Comparison of ENCODE assay signal across 1 cellular context in the genomic region with DNA sequence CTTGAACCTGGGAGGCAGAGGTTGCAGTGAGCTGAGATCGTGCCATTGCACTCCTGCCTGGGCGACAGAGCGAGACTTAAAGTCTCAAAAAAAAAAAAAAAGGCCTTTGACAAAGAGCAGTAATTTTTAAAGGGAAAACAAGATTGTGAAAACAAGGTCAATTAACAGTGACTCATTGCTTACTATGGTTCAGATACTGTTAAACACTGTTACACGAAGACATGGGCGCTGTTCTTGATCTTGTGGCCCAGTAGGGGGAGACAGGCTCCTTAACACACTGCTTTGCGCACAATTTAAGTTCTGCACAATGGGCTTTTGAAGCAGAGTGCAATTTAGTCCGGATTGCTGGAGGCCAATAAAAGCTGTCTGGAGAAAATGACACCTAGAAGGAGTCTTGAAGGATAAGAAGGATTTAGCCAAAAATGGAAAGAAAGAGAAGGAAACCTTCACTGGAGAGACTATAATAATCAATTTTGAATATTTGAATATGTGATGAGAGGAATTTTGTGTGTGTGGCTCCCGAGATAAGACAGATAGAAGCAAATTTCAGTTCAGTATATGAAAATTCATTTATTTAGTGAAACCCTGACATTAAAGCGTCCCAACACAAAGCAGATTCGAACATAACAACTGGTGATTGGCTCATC.
TF ChIP-seq lines count a peak whose summit lies in the region.

No MANE protein-coding gene starts in this region.

TF ChIP-seq in K562, 482 proteins besides CTCF, POLR2A, EP300 and RAD21 (continued from another document and continues in another):
- TF ChIP-seq, protein P1, sequence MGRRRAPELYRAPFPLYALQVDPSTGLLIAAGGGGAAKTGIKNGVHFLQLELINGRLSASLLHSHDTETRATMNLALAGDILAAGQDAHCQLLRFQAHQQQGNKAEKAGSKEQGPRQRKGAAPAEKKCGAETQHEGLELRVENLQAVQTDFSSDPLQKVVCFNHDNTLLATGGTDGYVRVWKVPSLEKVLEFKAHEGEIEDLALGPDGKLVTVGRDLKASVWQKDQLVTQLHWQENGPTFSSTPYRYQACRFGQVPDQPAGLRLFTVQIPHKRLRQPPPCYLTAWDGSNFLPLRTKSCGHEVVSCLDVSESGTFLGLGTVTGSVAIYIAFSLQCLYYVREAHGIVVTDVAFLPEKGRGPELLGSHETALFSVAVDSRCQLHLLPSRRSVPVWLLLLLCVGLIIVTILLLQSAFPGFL (CRISPR knock-in tag; IDR thresholded peaks at IDR 0.05): no peak
- TF ChIP-seq PCBP1 (IDR thresholded peaks at IDR 0.05; ENCODE audit: low read depth, low read length, poor library complexity, severe bottlenecking) (no peak), BHLHE40 (IDR thresholded peaks at IDR 0.05; ENCODE audit: low read length) (peak; percentile 27; the same call in 1 of the 2 replicates), SMC3 (conservative IDR thresholded peaks at IDR 0.05; ENCODE audit: insufficient read depth, low read depth, low read length) (peak; percentile 71), ZNF445 (CRISPR knock-in tag; IDR thresholded peaks at IDR 0.05; ENCODE audit: low read depth) (no peak), SIN3B (IDR thresholded peaks at IDR 0.05; ENCODE audit: low read depth) (no peak), STAG1 (CRISPR knock-in tag; IDR thresholded peaks at IDR 0.05; ENCODE audit: borderline replicate concordance) (no peak; the same call in 1 of the 2 replicates), RFX1 (IDR thresholded peaks at IDR 0.05) (no peak), BDP1 (IDR thresholded peaks at IDR 0.05; ENCODE audit: insufficient read depth, insufficient read length) (no peak), FOXA3 (CRISPR knock-in tag; conservative IDR thresholded peaks at IDR 0.05 in 1 of 2, IDR thresholded peaks at IDR 0.05 in 1 of 2) (peak in 1 of 2 experiments; percentile 74; a peak in 2 of 4 replicates), HNRNPLL (IDR thresholded peaks at IDR 0.05; ENCODE audit: low read depth, low read length, poor library complexity, severe bottlenecking) (no peak), KLF16 (IDR thresholded peaks at IDR 0.05) (peak; percentile 59), SMAD1 (IDR thresholded peaks at IDR 0.05; ENCODE audit: low read depth, low read length, partially characterized antibody) (no peak), NFE2 (IDR thresholded peaks at IDR 0.05; ENCODE audit: low read depth) (peak; percentile 22; the same call in 1 of the 2 replicates), TOE1 (IDR thresholded peaks at IDR 0.05; ENCODE audit: borderline replicate concordance) (no peak), TOE1 (CRISPR knock-in tag; IDR thresholded peaks at IDR 0.05; ENCODE audit: borderline replicate concordance, low read depth) (no peak), EP400 (IDR thresholded peaks at IDR 0.05) (no peak), CSDE1 (IDR thresholded peaks at IDR 0.05) (no peak), EGR1 (conservative IDR thresholded peaks at IDR 0.05) (no peak), ZNF644 (tag; IDR thresholded peaks at IDR 0.05; ENCODE audit: low read depth) (no peak), BCOR (IDR thresholded peaks at IDR 0.05) (no peak), RFX5 (IDR thresholded peaks at IDR 0.05; ENCODE audit: low read depth, low read length) (no peak), ESRRA (IDR thresholded peaks at IDR 0.05; ENCODE audit: borderline replicate concordance, low read depth) (no peak), DDX20 (tag; IDR thresholded peaks at IDR 0.05; ENCODE audit: low read depth) (no peak), ZNF57 (CRISPR knock-in tag; IDR thresholded peaks at IDR 0.05) (no peak), SOX6 (IDR thresholded peaks at IDR 0.05) (peak; percentile 62), CHCHD3 (CRISPR knock-in tag; IDR thresholded peaks at IDR 0.05) (no peak), KLF10 (CRISPR knock-in tag; IDR thresholded peaks at IDR 0.05) (no peak), ZNF436 (CRISPR knock-in tag; IDR thresholded peaks at IDR 0.05) (no peak), ZFPM2 (CRISPR knock-in tag; IDR thresholded peaks at IDR 0.05) (no peak), NELFE (IDR thresholded peaks at IDR 0.05; ENCODE audit: insufficient read depth, insufficient read length) (no peak), EWSR1 (IDR thresholded peaks at IDR 0.05; ENCODE audit: borderline replicate concordance, low read depth, partially characterized antibody) (no peak), MTF1 (CRISPR knock-in tag; IDR thresholded peaks at IDR 0.05; ENCODE audit: borderline replicate concordance) (no peak), RBM22 (IDR thresholded peaks at IDR 0.05; ENCODE audit: low read depth, low read length, poor library complexity, severe bottlenecking) (no peak), ZNF354B (CRISPR knock-in tag; IDR thresholded peaks at IDR 0.05) (no peak), HNRNPK (IDR thresholded peaks at IDR 0.05; ENCODE audit: low read depth, low read length, poor library complexity, severe bottlenecking) (no peak), TGIF2 (CRISPR knock-in tag; IDR thresholded peaks at IDR 0.05) (no peak), ZFP36 (IDR thresholded peaks at IDR 0.05; ENCODE audit: low read depth, low read length, partially characterized antibody) (no peak), ELF4 (CRISPR knock-in tag; IDR thresholded peaks at IDR 0.05) (no peak), ZNF444 (CRISPR knock-in tag; IDR thresholded peaks at IDR 0.05) (no peak), FIP1L1 (IDR thresholded peaks at IDR 0.05; ENCODE audit: low read depth, low read length, poor library complexity, severe bottlenecking) (no peak), KLF1 (tag; IDR thresholded peaks at IDR 0.05) (no peak), KDM4B (IDR thresholded peaks at IDR 0.05; ENCODE audit: borderline replicate concordance in 2 of 2, low read depth in 1 of 2) (no peak), ZNF282 (CRISPR knock-in tag; IDR thresholded peaks at IDR 0.05) (no peak), PHF21A (IDR thresholded peaks at IDR 0.05; ENCODE audit: borderline replicate concordance, low read depth) (no peak), GATAD2A (IDR thresholded peaks at IDR 0.05) (no peak), ZNF134 (CRISPR knock-in tag; conservative IDR thresholded peaks at IDR 0.05) (no peak), GABPA (tag; conservative IDR thresholded peaks at IDR 0.05; ENCODE audit: low read depth) (no peak), CCNT2 (IDR thresholded peaks at IDR 0.05; ENCODE audit: borderline replicate concordance, extremely low read depth, insufficient read length, low read depth, low read length) (no peak)
- TF ChIP-seq, protein P2, sequence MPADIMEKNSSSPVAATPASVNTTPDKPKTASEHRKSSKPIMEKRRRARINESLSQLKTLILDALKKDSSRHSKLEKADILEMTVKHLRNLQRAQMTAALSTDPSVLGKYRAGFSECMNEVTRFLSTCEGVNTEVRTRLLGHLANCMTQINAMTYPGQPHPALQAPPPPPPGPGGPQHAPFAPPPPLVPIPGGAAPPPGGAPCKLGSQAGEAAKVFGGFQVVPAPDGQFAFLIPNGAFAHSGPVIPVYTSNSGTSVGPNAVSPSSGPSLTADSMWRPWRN (IDR thresholded peaks at IDR 0.05; ENCODE audit: low read depth): 0 out of 2 replicates have a peak, but pooled peaks have one; percentile 10
- TF ChIP-seq, protein P3, sequence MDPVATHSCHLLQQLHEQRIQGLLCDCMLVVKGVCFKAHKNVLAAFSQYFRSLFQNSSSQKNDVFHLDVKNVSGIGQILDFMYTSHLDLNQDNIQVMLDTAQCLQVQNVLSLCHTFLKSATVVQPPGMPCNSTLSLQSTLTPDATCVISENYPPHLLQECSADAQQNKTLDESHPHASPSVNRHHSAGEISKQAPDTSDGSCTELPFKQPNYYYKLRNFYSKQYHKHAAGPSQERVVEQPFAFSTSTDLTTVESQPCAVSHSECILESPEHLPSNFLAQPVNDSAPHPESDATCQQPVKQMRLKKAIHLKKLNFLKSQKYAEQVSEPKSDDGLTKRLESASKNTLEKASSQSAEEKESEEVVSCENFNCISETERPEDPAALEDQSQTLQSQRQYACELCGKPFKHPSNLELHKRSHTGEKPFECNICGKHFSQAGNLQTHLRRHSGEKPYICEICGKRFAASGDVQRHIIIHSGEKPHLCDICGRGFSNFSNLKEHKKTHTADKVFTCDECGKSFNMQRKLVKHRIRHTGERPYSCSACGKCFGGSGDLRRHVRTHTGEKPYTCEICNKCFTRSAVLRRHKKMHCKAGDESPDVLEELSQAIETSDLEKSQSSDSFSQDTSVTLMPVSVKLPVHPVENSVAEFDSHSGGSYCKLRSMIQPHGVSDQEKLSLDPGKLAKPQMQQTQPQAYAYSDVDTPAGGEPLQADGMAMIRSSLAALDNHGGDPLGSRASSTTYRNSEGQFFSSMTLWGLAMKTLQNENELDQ (CRISPR knock-in tag; IDR thresholded peaks at IDR 0.05; ENCODE audit: borderline replicate concordance): no peak
- TF ChIP-seq, protein P4, sequence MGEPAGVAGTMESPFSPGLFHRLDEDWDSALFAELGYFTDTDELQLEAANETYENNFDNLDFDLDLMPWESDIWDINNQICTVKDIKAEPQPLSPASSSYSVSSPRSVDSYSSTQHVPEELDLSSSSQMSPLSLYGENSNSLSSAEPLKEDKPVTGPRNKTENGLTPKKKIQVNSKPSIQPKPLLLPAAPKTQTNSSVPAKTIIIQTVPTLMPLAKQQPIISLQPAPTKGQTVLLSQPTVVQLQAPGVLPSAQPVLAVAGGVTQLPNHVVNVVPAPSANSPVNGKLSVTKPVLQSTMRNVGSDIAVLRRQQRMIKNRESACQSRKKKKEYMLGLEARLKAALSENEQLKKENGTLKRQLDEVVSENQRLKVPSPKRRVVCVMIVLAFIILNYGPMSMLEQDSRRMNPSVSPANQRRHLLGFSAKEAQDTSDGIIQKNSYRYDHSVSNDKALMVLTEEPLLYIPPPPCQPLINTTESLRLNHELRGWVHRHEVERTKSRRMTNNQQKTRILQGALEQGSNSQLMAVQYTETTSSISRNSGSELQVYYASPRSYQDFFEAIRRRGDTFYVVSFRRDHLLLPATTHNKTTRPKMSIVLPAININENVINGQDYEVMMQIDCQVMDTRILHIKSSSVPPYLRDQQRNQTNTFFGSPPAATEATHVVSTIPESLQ (CRISPR knock-in tag; IDR thresholded peaks at IDR 0.05): no peak
- TF ChIP-seq, protein P5, sequence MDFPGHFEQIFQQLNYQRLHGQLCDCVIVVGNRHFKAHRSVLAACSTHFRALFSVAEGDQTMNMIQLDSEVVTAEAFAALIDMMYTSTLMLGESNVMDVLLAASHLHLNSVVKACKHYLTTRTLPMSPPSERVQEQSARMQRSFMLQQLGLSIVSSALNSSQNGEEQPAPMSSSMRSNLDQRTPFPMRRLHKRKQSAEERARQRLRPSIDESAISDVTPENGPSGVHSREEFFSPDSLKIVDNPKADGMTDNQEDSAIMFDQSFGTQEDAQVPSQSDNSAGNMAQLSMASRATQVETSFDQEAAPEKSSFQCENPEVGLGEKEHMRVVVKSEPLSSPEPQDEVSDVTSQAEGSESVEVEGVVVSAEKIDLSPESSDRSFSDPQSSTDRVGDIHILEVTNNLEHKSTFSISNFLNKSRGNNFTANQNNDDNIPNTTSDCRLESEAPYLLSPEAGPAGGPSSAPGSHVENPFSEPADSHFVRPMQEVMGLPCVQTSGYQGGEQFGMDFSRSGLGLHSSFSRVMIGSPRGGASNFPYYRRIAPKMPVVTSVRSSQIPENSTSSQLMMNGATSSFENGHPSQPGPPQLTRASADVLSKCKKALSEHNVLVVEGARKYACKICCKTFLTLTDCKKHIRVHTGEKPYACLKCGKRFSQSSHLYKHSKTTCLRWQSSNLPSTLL (IDR thresholded peaks at IDR 0.05): no peak
- TF ChIP-seq, protein P6, sequence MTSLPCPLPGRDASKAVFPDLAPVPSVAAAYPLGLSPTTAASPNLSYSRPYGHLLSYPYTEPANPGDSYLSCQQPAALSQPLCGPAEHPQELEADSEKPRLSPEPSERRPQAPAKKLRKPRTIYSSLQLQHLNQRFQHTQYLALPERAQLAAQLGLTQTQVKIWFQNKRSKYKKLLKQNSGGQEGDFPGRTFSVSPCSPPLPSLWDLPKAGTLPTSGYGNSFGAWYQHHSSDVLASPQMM (CRISPR knock-in tag; IDR thresholded peaks at IDR 0.05): no peak
- TF ChIP-seq, protein P7, sequence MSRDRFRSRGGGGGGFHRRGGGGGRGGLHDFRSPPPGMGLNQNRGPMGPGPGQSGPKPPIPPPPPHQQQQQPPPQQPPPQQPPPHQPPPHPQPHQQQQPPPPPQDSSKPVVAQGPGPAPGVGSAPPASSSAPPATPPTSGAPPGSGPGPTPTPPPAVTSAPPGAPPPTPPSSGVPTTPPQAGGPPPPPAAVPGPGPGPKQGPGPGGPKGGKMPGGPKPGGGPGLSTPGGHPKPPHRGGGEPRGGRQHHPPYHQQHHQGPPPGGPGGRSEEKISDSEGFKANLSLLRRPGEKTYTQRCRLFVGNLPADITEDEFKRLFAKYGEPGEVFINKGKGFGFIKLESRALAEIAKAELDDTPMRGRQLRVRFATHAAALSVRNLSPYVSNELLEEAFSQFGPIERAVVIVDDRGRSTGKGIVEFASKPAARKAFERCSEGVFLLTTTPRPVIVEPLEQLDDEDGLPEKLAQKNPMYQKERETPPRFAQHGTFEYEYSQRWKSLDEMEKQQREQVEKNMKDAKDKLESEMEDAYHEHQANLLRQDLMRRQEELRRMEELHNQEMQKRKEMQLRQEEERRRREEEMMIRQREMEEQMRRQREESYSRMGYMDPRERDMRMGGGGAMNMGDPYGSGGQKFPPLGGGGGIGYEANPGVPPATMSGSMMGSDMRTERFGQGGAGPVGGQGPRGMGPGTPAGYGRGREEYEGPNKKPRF (IDR thresholded peaks at IDR 0.05; ENCODE audit: low read depth, low read length): no peak
- TF ChIP-seq, protein P8, sequence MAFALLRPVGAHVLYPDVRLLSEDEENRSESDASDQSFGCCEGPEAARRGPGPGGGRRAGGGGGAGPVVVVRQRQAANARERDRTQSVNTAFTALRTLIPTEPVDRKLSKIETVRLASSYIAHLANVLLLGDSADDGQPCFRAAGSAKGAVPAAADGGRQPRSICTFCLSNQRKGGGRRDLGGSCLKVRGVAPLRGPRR (CRISPR knock-in tag; IDR thresholded peaks at IDR 0.05): no peak
- TF ChIP-seq, protein P9, sequence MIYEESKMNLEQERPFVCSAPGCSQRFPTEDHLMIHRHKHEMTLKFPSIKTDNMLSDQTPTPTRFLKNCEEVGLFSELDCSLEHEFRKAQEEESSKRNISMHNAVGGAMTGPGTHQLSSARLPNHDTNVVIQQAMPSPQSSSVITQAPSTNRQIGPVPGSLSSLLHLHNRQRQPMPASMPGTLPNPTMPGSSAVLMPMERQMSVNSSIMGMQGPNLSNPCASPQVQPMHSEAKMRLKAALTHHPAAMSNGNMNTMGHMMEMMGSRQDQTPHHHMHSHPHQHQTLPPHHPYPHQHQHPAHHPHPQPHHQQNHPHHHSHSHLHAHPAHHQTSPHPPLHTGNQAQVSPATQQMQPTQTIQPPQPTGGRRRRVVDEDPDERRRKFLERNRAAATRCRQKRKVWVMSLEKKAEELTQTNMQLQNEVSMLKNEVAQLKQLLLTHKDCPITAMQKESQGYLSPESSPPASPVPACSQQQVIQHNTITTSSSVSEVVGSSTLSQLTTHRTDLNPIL (CRISPR knock-in tag; IDR thresholded peaks at IDR 0.05): no peak
- TF ChIP-seq, protein P10, sequence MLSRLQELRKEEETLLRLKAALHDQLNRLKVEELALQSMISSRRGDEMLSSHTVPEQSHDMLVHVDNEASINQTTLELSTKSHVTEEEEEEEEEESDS (CRISPR knock-in tag; IDR thresholded peaks at IDR 0.05): no peak
- TF ChIP-seq, protein P11, sequence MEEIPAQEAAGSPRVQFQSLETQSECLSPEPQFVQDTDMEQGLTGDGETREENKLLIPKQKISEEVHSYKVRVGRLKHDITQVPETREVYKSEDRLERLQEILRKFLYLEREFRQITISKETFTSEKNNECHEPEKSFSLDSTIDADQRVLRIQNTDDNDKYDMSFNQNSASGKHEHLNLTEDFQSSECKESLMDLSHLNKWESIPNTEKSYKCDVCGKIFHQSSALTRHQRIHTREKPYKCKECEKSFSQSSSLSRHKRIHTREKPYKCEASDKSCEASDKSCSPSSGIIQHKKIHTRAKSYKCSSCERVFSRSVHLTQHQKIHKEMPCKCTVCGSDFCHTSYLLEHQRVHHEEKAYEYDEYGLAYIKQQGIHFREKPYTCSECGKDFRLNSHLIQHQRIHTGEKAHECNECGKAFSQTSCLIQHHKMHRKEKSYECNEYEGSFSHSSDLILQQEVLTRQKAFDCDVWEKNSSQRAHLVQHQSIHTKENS (CRISPR knock-in tag; IDR thresholded peaks at IDR 0.05): no peak
